In the genomic region with DNA sequence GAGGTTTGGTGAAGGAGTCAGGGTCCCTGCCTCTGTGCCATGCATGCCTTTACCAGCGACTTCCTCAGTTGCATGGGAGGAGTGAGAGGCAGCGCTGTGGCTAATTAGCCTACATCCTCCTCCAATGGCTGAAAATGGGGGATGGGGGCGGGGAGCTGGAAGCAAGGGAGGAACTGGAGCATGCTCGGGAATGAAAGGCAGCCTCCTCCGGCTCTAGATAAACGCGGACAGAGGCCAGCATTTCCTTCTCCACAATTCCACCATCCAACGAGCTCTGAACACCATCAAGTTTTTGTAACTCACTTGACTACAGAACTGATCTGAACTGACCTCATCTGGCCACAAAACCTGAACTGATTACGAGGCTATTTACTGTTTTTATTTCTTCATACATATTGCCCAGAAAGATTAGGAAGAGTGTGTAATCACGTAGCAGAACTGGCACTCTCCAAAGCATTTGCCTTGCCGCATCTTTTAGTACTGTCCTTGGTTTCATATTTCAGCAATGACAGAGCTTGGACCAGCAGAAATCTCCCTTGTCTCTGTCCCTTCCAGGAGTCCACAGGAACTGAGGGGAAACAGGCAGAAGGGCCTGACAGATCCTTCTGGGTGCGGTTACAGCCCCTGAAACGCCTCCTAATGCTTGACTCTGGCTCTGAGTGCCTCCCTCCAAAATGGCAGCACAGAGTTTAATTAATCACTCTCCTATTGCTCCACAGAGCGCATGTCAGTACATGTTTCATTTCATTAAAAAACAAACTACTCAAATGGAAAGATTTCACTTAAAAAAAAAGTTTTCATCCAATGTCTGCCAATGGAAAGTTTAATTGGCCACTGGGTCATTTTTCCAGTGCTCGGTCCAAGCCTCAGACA, we compare ENCODE assay signal across 9 cellular contexts. TPM values are rescaled to one million over a fixed set of nuclear protein-coding genes. Genes with fewer than 3 reads are reported as not detected.
DNase-seq lines count a peak whose midpoint lies in the region; ATAC-seq and TF ChIP-seq lines count a peak whose summit lies in the region.
"Had no signal": no experiment of that assay in that cellular context is flagged by ENCODE, and none has a peak within 500 bp of the region (broad histone marks: within the 10 kb centered on the region; RNA-seq: fewer than 3 reads in every experiment).

No MANE protein-coding gene starts in this region.

- no peaks in the 10 kb centered on the region for H3K9me3 Mint-ChIP-seq in activated CD4-positive, alpha-beta T cell treated with anti-CD3 and anti-CD28 coated beads for 36 hours (ENCODE audit: low read depth)

- peaks cover 5% of the 10 kb centered on the region for H3K4me1 Mint-ChIP-seq in activated CD4-positive, alpha-beta T cell treated with anti-CD3 and anti-CD28 coated beads for 36 hours

- H3K27ac ChIP-seq in mesodermal cell (ENCODE audit: low read depth, low read length, severe bottlenecking) (peak overlapping the region; percentile 60), tibial nerve (peak overlapping the region; percentile 5 to 77 (median 60))

- TF ChIP-seq EP300 in tibial nerve (IDR thresholded peaks at IDR 0.05), result peak in 1 of 2 donors; percentile 36

- CTCF ChIA-PET in activated CD4-positive, alpha-beta T cell treated with anti-CD3 and anti-CD28 coated beads for 36 hours (lab: Charles Lee), result interaction anchor here (0.5 to 1.2 kb wide), 3 partner anchors 357 to 1135 kb away, joined by 3 read pairs; no protein-coding TSS in a partner anchor

- intact Hi-C loops in activated CD4-positive, alpha-beta T cell treated with anti-CD3 and anti-CD28 coated beads for 36 hours (cut with DNase I, micrococcal nuclease), result no loop called here

- H3K4me3 Mint-ChIP-seq in activated CD4-positive, alpha-beta T cell treated with anti-CD3 and anti-CD28 coated beads for 36 hours, result no peak overlapping the region
- H3K4me3 Mint-ChIP-seq: B cell had no signal

- no peaks in the 10 kb centered on the region for H3K27me3 ChIP-seq in tibial nerve

- H3K4me3 ChIP-seq in mesodermal cell (ENCODE audit: extremely low read depth, insufficient read depth, low read length, poor library complexity, severe bottlenecking) (no peak overlapping the region), tibial nerve (no peak overlapping the region)

- H3K27ac Mint-ChIP-seq in activated CD4-positive, alpha-beta T cell treated with anti-CD3 and anti-CD28 coated beads for 36 hours, result peak overlapping the region; percentile 69
- H3K27ac Mint-ChIP-seq: B cell had no signal

- POLR2A ChIA-PET in activated CD4-positive, alpha-beta T cell treated with anti-CD3 and anti-CD28 coated beads for 36 hours (lab: Charles Lee), result no interaction called here

- no peak for ATAC-seq in activated CD4-positive, alpha-beta T cell treated with anti-CD3 and anti-CD28 coated beads for 36 hours
- ATAC-seq in HG02884 (IDR thresholded peaks at IDR 0.05; ENCODE audit: unreplicated experiment) (no peak), HG02623 (IDR thresholded peaks at IDR 0.05; ENCODE audit: unreplicated experiment) (no peak)

- no peaks in the 10 kb centered on the region for H3K27me3 Mint-ChIP-seq in activated CD4-positive, alpha-beta T cell treated with anti-CD3 and anti-CD28 coated beads for 36 hours
- H3K27me3 Mint-ChIP-seq: B cell had no signal

- peaks cover 68% of the 10 kb centered on the region for H3K36me3 Mint-ChIP-seq in activated CD4-positive, alpha-beta T cell treated with anti-CD3 and anti-CD28 coated beads for 36 hours (ENCODE audit: low read depth)

- TF ChIP-seq CTCF in tibial nerve (IDR thresholded peaks at IDR 0.05), result no peak

- H3K9me3 ChIP-seq in mesodermal cell (ENCODE audit: control insufficient read depth, low read length), result no peaks in the 10 kb centered on the region
- H3K9me3 ChIP-seq in tibial nerve, result no peaks in the 10 kb centered on the region

- WGBS in mesodermal cell (ENCODE audit: insufficient coverage in 2 of 2), 2 experiments, result 44 to 50% methylated on average over 10 to 11 of the region's 15 CpGs
- 39 to 53% methylated on average over 15 of the region's 15 CpGs for whole genome bisulfite sequencing in tibial nerve, 2 donors

- TF ChIP-seq POLR2A in tibial nerve (IDR thresholded peaks at IDR 0.05), result no peak

- no peak for DNase-seq in activated CD4-positive, alpha-beta T cell treated with anti-CD3 and anti-CD28 coated beads for 36 hours
- no peak for DNase-seq in activated CD4-positive, alpha-beta T cell treated with anti-CD3 and anti-CD28 coated beads for 1 hour
- DNase-seq in dermis blood vessel endothelial cell, result peak; percentile 58
- no peak for DNase-seq in tibial nerve (ENCODE audit: low spot score in 2 of 2)
- DNase-seq in SW 1271 (lab: John Stamatoyannopoulos, UW), result no peak

- H3K36me3 ChIP-seq in mesodermal cell (ENCODE audit: control insufficient read depth, insufficient read depth, low read length) (peaks cover 64% of the 10 kb centered on the region), tibial nerve (peaks cover 0 to 14% (median 0%) of the 10 kb centered on the region in 3 donors)

- H3K4me1 ChIP-seq in mesodermal cell (ENCODE audit: control insufficient read depth, insufficient read depth, low read length, poor library complexity, severe bottlenecking), result peaks cover 34% of the 10 kb centered on the region
- H3K4me1 ChIP-seq in tibial nerve, result peaks cover 0 to 70% (median 32%) of the 10 kb centered on the region in 4 donors

RNA-seq across cellular contexts. Expression of gene TRAF3IP2, which starts 58.2 kb away (rescaled TPM):
- 10 to 100 TPM; 32.7 to 43.8 TPM for total RNA-seq in activated CD4-positive, alpha-beta T cell treated with anti-CD3 and anti-CD28 coated beads for 36 hours
- total RNA-seq in dermis blood vessel endothelial cell, result 16.5 and 17.3 TPM in 2 replicates
- polyA plus RNA-seq in mesodermal cell (2013, experiment 1 of 2), result 10.9 TPM
- polyA plus RNA-seq in mesodermal cell (2013, experiment 2 of 2), result 8.2 TPM
- 10 to 100 TPM; 17.2 to 30.6 (median 19.7) TPM for total RNA-seq in tibial nerve
